30 cellular contexts compared by ENCODE assay signal in genomic region chr10:126889421-126889820, GRCh38. TPM values are rescaled to one million over a fixed set of nuclear protein-coding genes. Genes with fewer than 3 reads are reported as not detected.
"Had no signal": no experiment of that assay in that cellular context is flagged by ENCODE, and none has a peak within 500 bp of the region (broad histone marks: within the 10 kb centered on the region; RNA-seq: fewer than 3 reads in every experiment).

No MANE protein-coding gene starts in this region.

- ATAC-seq: Panc1 had no signal

- DNase-seq: Kasumi-1, MG63, NCI-H1048, NCI-H1092 treated with DMSO at 0.1 percent for 48 hours, NCI-H1105 treated with DMSO at 0.1 percent for 48 hours, NCI-H1417, NCI-H1436, NCI-H146, NCI-H1694, NCI-H187, NCI-H1930, NCI-H2029 treated with DMSO at 0.1 percent for 48 hours, NCI-H2081 treated with DMSO at 0.1 percent for 48 hours, NCI-H2107, NCI-H2171, NCI-H226, NCI-H446 treated with DMSO at 0.1 percent for 48 hours, NCI-H510A, NCI-H524, NCI-H526, NCI-H69, NCI-H748 treated with DMSO at 0.1 percent for 48 hours, NCI-H82, PC-9, Right ventricle myocardium superior, SHP77 treated with DMSO at 0.1 percent for 48 hours, SK-N-SH, SW 1271 had no signal

RNA-seq across cellular contexts. Expression of gene DOCK1, which starts 15.8 kb away (rescaled TPM):
- total RNA-seq: OCI-LY7 had no signal
